Comparison of ENCODE assay signal across 15 cellular contexts in genomic region chr22:20853236-20853660, GRCh38. TPM values are rescaled to one million over a fixed set of nuclear protein-coding genes. Genes with fewer than 3 reads are reported as not detected.
DNase-seq lines count a peak whose midpoint lies in the region; ATAC-seq and TF ChIP-seq lines count a peak whose summit lies in the region.
"Had no signal": no experiment of that assay in that cellular context is flagged by ENCODE, and none has a peak within 500 bp of the region (broad histone marks: within the 10 kb centered on the region; RNA-seq: fewer than 3 reads in every experiment).

No MANE protein-coding gene starts in this region.

- no peak overlapping the region for H2AFZ ChIP-seq in neural progenitor cell (replicated peaks)

- no peak for TF ChIP-seq CTCF in Caco-2 (IDR thresholded peaks at IDR 0.05; ENCODE audit: insufficient read depth in 1 of 2, low read depth in 1 of 2, low read length in 1 of 2, severe bottlenecking in 1 of 2, unreplicated experiment in 1 of 2)
- TF ChIP-seq CTCF in neural progenitor cell (IDR thresholded peaks at IDR 0.05), result no peak

- POLR2A ChIA-PET in Caco-2 (lab: Charles Lee), result no interaction called here

- H3K4me2 ChIP-seq in BLaER1 (peak overlapping the region; percentile 51), neural progenitor cell (no peak overlapping the region)

- no peak for DNase-seq in Caco-2
- no peak for DNase-seq in neural progenitor cell (ENCODE audit: low spot score)
- no peak for DNase-seq in T1000 (lab: John Stamatoyannopoulos, UW)
- no peak for DNase-seq in NCI-H2029 (lab: John Stamatoyannopoulos, UW)
- DNase-seq: CD8-positive, alpha-beta T cell; Karpas-422; NCI-H1105 treated with DMSO at 0.1 percent for 48 hours; NCI-H187; NCI-H2171 treated with DMSO at 0.1 percent for 48 hours; RPMI8226 had no signal

- H3K9me3 ChIP-seq in BLaER1 (no peaks in the 10 kb centered on the region), Caco-2 (no peaks in the 10 kb centered on the region), neural progenitor cell (ENCODE audit: low read depth) (no peaks in the 10 kb centered on the region)
- H3K9me3 ChIP-seq: SJSA1 had no signal

- no peaks in the 10 kb centered on the region for H3K36me3 ChIP-seq in BLaER1
- no peaks in the 10 kb centered on the region; the same call in 1 of the 2 replicates for H3K36me3 ChIP-seq in Caco-2 (ENCODE audit: control insufficient read depth, insufficient read depth, low read length)
- H3K36me3 ChIP-seq in neural progenitor cell, result no peaks in the 10 kb centered on the region
- H3K36me3 ChIP-seq: SJSA1 had no signal

- H3K4me3 ChIP-seq in BLaER1 (no peak overlapping the region), Caco-2 (ENCODE audit: low read depth, low read length) (no peak overlapping the region), neural progenitor cell (no peak overlapping the region)
- H3K4me3 ChIP-seq: SJSA1 had no signal

- BruUV-seq in Caco-2 (replicated peaks; lab: Mats Ljungman, UMichigan), result no TSS peak

- H3K9ac ChIP-seq in BLaER1, result no peak overlapping the region
- H3K9ac ChIP-seq in neural progenitor cell, result no peak overlapping the region

- H4K20me1 ChIP-seq in BLaER1, result peaks cover 98% of the 10 kb centered on the region
- H4K20me1 ChIP-seq in neural progenitor cell (ENCODE audit: low read depth), result peaks cover 18% of the 10 kb centered on the region

- peaks cover 59% of the 10 kb centered on the region for H3K4me1 ChIP-seq in BLaER1
- peaks cover 15% of the 10 kb centered on the region for H3K4me1 ChIP-seq in Caco-2
- H3K4me1 ChIP-seq in neural progenitor cell, result peaks cover 10% of the 10 kb centered on the region

- H3K27ac ChIP-seq in BLaER1 (no peak overlapping the region), neural progenitor cell (no peak overlapping the region)
- H3K27ac ChIP-seq: SJSA1 had no signal

- CTCF ChIA-PET in Caco-2 (lab: Charles Lee), result no interaction called here

- ATAC-seq in activated T-helper 17 cell treated with anti-CD3 and anti-CD28 coated beads, Interleukin-2, amount 50 U/mL, for 72 hours (replicated peaks), result no peak
- no peak for ATAC-seq in HG03139 (IDR thresholded peaks at IDR 0.05; ENCODE audit: unreplicated experiment)
- ATAC-seq: CD8-positive, alpha-beta T cell; HepG2 had no signal

- peaks cover 89% of the 10 kb centered on the region for H3K79me2 ChIP-seq in neural progenitor cell (ENCODE audit: low read depth)

- peaks cover 4% of the 10 kb centered on the region for H3K36me3 Mint-ChIP-seq in Caco-2 (ENCODE audit: insufficient read depth, unreplicated experiment)
- no peaks in the 10 kb centered on the region for H3K36me3 Mint-ChIP-seq in activated T-helper 17 cell treated with anti-CD3 and anti-CD28 coated beads, Interleukin-2, amount 50 U/mL, for 72 hours (ENCODE audit: low read depth)
- H3K36me3 Mint-ChIP-seq in neural progenitor cell, result no peaks in the 10 kb centered on the region

- H3K27me3 ChIP-seq in BLaER1 (no peaks in the 10 kb centered on the region), Caco-2 (replicated peaks; ENCODE audit: control insufficient read depth, insufficient read depth, low read length) (no peaks in the 10 kb centered on the region), neural progenitor cell (no peaks in the 10 kb centered on the region)
- H3K27me3 ChIP-seq: SJSA1 had no signal

- peaks cover 9% of the 10 kb centered on the region for H3F3A ChIP-seq in neural progenitor cell (ENCODE audit: low read depth)

- H3K4me3 Mint-ChIP-seq in Caco-2 (ENCODE audit: unreplicated experiment) (no peak overlapping the region), neural progenitor cell (no peak overlapping the region)
- H3K4me3 Mint-ChIP-seq in activated T-helper 17 cell treated with anti-CD3 and anti-CD28 coated beads, Interleukin-2, amount 50 U/mL, for 72 hours, result no peak overlapping the region
- H3K4me3 Mint-ChIP-seq: CD8-positive, alpha-beta T cell had no signal

- H3K9me3 Mint-ChIP-seq in Caco-2 (ENCODE audit: unreplicated experiment) (no peaks in the 10 kb centered on the region), neural progenitor cell (no peaks in the 10 kb centered on the region)
- H3K9me3 Mint-ChIP-seq in activated T-helper 17 cell treated with anti-CD3 and anti-CD28 coated beads, Interleukin-2, amount 50 U/mL, for 72 hours, result no peaks in the 10 kb centered on the region
- H3K9me3 Mint-ChIP-seq: CD8-positive, alpha-beta T cell had no signal

- H3K4me1 Mint-ChIP-seq in Caco-2 (ENCODE audit: low read depth, unreplicated experiment), result peaks cover 29% of the 10 kb centered on the region
- peaks cover 30% of the 10 kb centered on the region for H3K4me1 Mint-ChIP-seq in activated T-helper 17 cell treated with anti-CD3 and anti-CD28 coated beads, Interleukin-2, amount 50 U/mL, for 72 hours
- H3K4me1 Mint-ChIP-seq in neural progenitor cell, result peaks cover 24% of the 10 kb centered on the region

- intact Hi-C loops in Caco-2 (cut with micrococcal nuclease; ENCODE audit: unreplicated experiment), result loop anchor here (5.0 kb wide), 1 partner anchor 51 kb away; no protein-coding TSS in a partner anchor

- peak overlapping the region; percentile 1 for H3K27ac Mint-ChIP-seq in Caco-2 (ENCODE audit: unreplicated experiment)
- H3K27ac Mint-ChIP-seq in activated T-helper 17 cell treated with anti-CD3 and anti-CD28 coated beads, Interleukin-2, amount 50 U/mL, for 72 hours, result peak overlapping the region; percentile 37
- H3K27ac Mint-ChIP-seq in neural progenitor cell, result peak overlapping the region; percentile 5
- H3K27ac Mint-ChIP-seq: CD8-positive, alpha-beta T cell had no signal

- H3K27me3 Mint-ChIP-seq in Caco-2 (ENCODE audit: insufficient read depth, unreplicated experiment) (no peaks in the 10 kb centered on the region), neural progenitor cell (ENCODE audit: insufficient read depth, low read depth) (no peaks in the 10 kb centered on the region)
- no peaks in the 10 kb centered on the region for H3K27me3 Mint-ChIP-seq in activated T-helper 17 cell treated with anti-CD3 and anti-CD28 coated beads, Interleukin-2, amount 50 U/mL, for 72 hours

RNA-seq across cellular contexts. Expression of gene PI4KA, which starts 5.4 kb away (rescaled TPM):
- total RNA-seq in Caco-2 (2022), result 66.9 and 67.2 TPM in 2 replicates
- total RNA-seq in activated T-helper 17 cell treated with anti-CD3 and anti-CD28 coated beads, Interleukin-2, amount 50 U/mL, for 72 hours, result 10 to 100 TPM; 72.1 to 96.0 TPM
- 24.4 and 43.3 TPM in 2 replicates for total RNA-seq in neural progenitor cell (ENCODE audit: low replicate concordance)

RNA-seq across cellular contexts. Expression of gene SNAP29, which starts 5.6 kb away (rescaled TPM):
- total RNA-seq in Caco-2 (2022), result 26.2 and 26.8 TPM in 2 replicates
- 10 to 100 TPM; 22.4 to 29.5 TPM for total RNA-seq in activated T-helper 17 cell treated with anti-CD3 and anti-CD28 coated beads, Interleukin-2, amount 50 U/mL, for 72 hours
- 5.6 and 7.1 TPM in 2 replicates for total RNA-seq in neural progenitor cell (ENCODE audit: low replicate concordance)
